Comparison of ENCODE assay signal across 8 cellular contexts in genomic region chr3:9890249-9891071, GRCh38. TPM values are rescaled to one million over a fixed set of nuclear protein-coding genes. Genes with fewer than 3 reads are reported as not detected.
DNase-seq lines count a peak whose midpoint lies in the region; FAIRE-seq and TF ChIP-seq lines count a peak whose summit lies in the region.

TSS of gene JAGN1 (plus strand) at chr3:9890610. CDS start at chr3:9890723, 113 bp downstream.

- intact Hi-C loops in OCI-LY7 (cut with micrococcal nuclease; ENCODE audit: unreplicated experiment) (loop anchor here (2.0 kb wide), 1 partner anchor 40 kb away; no protein-coding TSS in a partner anchor), endothelial cell of umbilical vein (cut with micrococcal nuclease) (loop anchor here (1.0 to 5.0 kb wide), 4 partner anchors 13 to 56 kb away; partner anchors contain the start of gene CRELD1)

- H2AFZ ChIP-seq in OCI-LY7 (ENCODE audit: low read length) (peak within 1 kb of the TSS; percentile 92), endothelial cell of umbilical vein (ENCODE audit: low read depth, low read length) (peak within 1 kb of the TSS; percentile 98)

- peak; percentile 47 for DNase-seq in COR-L47 (lab: John Stamatoyannopoulos, UW)
- peak; percentile 95 for DNase-seq in GM20000 (ENCODE audit: low spot score)
- DNase-seq in HT-29 (ENCODE audit: low spot score): peak; percentile 82
- DNase-seq in OCI-LY7 (ENCODE audit: low spot score): peak; percentile 92
- peak; percentile 96 for DNase-seq in activated CD8-positive, alpha-beta memory T cell treated with anti-CD3 and anti-CD28 coated beads, Interleukin-2, amount 50 U/mL, for 48 hours
- DNase-seq in endothelial cell of umbilical vein (ENCODE audit: low read depth, low spot score): peak; percentile 92
- DNase-seq in midbrain (lab: John Stamatoyannopoulos, UW): peak; percentile 93
- DNase-seq in stimulated activated CD8-positive, alpha-beta memory T cell treated with anti-CD3 and anti-CD28 coated beads, Interleukin-15, amount 100 ng/mL, for 4 hours (ENCODE audit: low read depth in 2 of 2): peak; percentile 84 to 88

- H4K20me1 ChIP-seq in OCI-LY7 (ENCODE audit: insufficient read depth, low read length) (no peaks in the 10 kb centered on the region), endothelial cell of umbilical vein (replicated peaks; ENCODE audit: control insufficient read depth, extremely low read depth, insufficient read depth, low read length) (no peaks in the 10 kb centered on the region)

- H3K4me3 ChIP-seq in OCI-LY7 (ENCODE audit: low read depth, low read length, poor library complexity, severe bottlenecking) (peak within 1 kb of the TSS; percentile 95), endothelial cell of umbilical vein (replicated peaks in 1 of 3; ENCODE audit: insufficient read depth in 1 of 3, low read depth in 1 of 3, low read length in 3 of 3) (peak within 1 kb of the TSS; percentile 82 to 92 (median 89))

- H3K36me3 ChIP-seq in OCI-LY7 (ENCODE audit: insufficient read depth, low read length): peaks cover 32% of the 10 kb centered on the region
- peaks cover 4 to 9% of the 10 kb centered on the region in 2 experiments for H3K36me3 ChIP-seq in endothelial cell of umbilical vein (ENCODE audit: control insufficient read depth in 2 of 2, extremely low read depth in 1 of 2, insufficient read depth in 2 of 2, low read length in 2 of 2)

- peak within 1 kb of the TSS; percentile 89 for H3K9ac ChIP-seq in endothelial cell of umbilical vein (replicated peaks; ENCODE audit: extremely low read depth, insufficient read depth, low read length)

- H3K9me1 ChIP-seq in endothelial cell of umbilical vein (replicated peaks; ENCODE audit: control insufficient read depth, extremely low read depth, insufficient read depth, low read length): no peaks in the 10 kb centered on the region

- CTCF ChIA-PET in OCI-LY7 (lab: Charles Lee; ENCODE audit: unreplicated experiment) (no interaction called here), endothelial cell of umbilical vein (lab: Charles Lee) (interaction anchor here (0.6 to 1.3 kb wide), 4 partner anchors 14 to 45 kb away, joined by 3 read pairs; no protein-coding TSS in a partner anchor)

- H3K27me3 ChIP-seq in endothelial cell of umbilical vein (ENCODE audit: control insufficient read depth in 2 of 2, insufficient read depth in 2 of 2, low read length in 2 of 2): no peaks in the 10 kb centered on the region

- POLR2A ChIA-PET in OCI-LY7 (lab: Charles Lee) (interaction anchor here (0.6 to 3.2 kb wide), 10 partner anchors 11 to 432 kb away, joined by 3 to 17 read pairs (median 3); partner anchors contain the start of genes ARPC4, CIDEC and SEC13), endothelial cell of umbilical vein (lab: Charles Lee) (interaction anchor here (0.7 to 1.1 kb wide), 3 partner anchors 23 to 42 kb away, joined by 3 to 4 read pairs (median 3); no protein-coding TSS in a partner anchor)

- peak; percentile 95 for TF ChIP-seq POLR2A in endothelial cell of umbilical vein (IDR thresholded peaks at IDR 0.05; ENCODE audit: low read depth, low read length)

- H3K9me2 ChIP-seq in OCI-LY7 (ENCODE audit: insufficient read depth, low read length): no peaks in the 10 kb centered on the region

- H3K9me3 ChIP-seq in OCI-LY7 (ENCODE audit: low read length) (no peaks in the 10 kb centered on the region), endothelial cell of umbilical vein (replicated peaks; ENCODE audit: control insufficient read depth, insufficient read depth, low read length) (no peaks in the 10 kb centered on the region)

- H3K27ac ChIP-seq in OCI-LY7 (ENCODE audit: low read depth, low read length, poor library complexity, severe bottlenecking) (peak within 1 kb of the TSS; percentile 60), endothelial cell of umbilical vein (ENCODE audit: insufficient read depth, low read depth, low read length) (peak within 1 kb of the TSS; percentile 76)

- FAIRE-seq in endothelial cell of umbilical vein (lab: Jason Lieb, UNC): peak; percentile 90

- no peak for TF ChIP-seq CTCF in GM20000 (IDR thresholded peaks at IDR 0.05; ENCODE audit: extremely low read depth, missing control alignments)
- peak; percentile 23; the same call in 1 of the 2 replicates for TF ChIP-seq CTCF in OCI-LY7 (conservative IDR thresholded peaks at IDR 0.05; ENCODE audit: low read length)
- no peak for TF ChIP-seq CTCF in endothelial cell of umbilical vein (IDR thresholded peaks at IDR 0.05; ENCODE audit: extremely low read depth in 1 of 2, insufficient read depth in 1 of 2, low read depth in 1 of 2, low read length in 2 of 2)

- BruUV-seq in OCI-LY7 (replicated peaks; lab: Mats Ljungman, UMichigan): no TSS peak
- BruUV-seq in endothelial cell of umbilical vein (replicated peaks; lab: Mats Ljungman, UMichigan): TSS peak; percentile 57

- peaks cover 37% of the 10 kb centered on the region for H3K79me2 ChIP-seq in OCI-LY7 (ENCODE audit: insufficient read depth, low read depth, low read length)
- peaks cover 27% of the 10 kb centered on the region for H3K79me2 ChIP-seq in endothelial cell of umbilical vein (ENCODE audit: control insufficient read depth, insufficient read depth, low read length)

- peak within 1 kb of the TSS; percentile 67 for H3K4me2 ChIP-seq in OCI-LY7 (ENCODE audit: low read length)
- peak within 1 kb of the TSS; percentile 95 for H3K4me2 ChIP-seq in endothelial cell of umbilical vein (ENCODE audit: insufficient read depth, low read length)

- dilution Hi-C loops in endothelial cell of umbilical vein (cut with MboI; ENCODE audit: extremely low pct_ligation_motif_present, low sequenced_read_pairs): no loop called here

- H3K4me1 ChIP-seq in OCI-LY7 (ENCODE audit: insufficient read depth, low read length, poor library complexity, severe bottlenecking) (peaks cover 11% of the 10 kb centered on the region), endothelial cell of umbilical vein (ENCODE audit: control insufficient read depth, extremely low read depth, insufficient read depth, low read length) (peaks cover 25% of the 10 kb centered on the region)

TF ChIP-seq in endothelial cell of umbilical vein, 7 proteins besides CTCF, POLR2A, EP300 and RAD21:
- TF ChIP-seq MYC (IDR thresholded peaks at IDR 0.05; ENCODE audit: low read depth, low read length) (no peak), POLR2AphosphoS5 (IDR thresholded peaks at IDR 0.05; ENCODE audit: insufficient read depth, low read depth, low read length) (peak; percentile 95), FOS (IDR thresholded peaks at IDR 0.05; ENCODE audit: borderline replicate concordance, insufficient read depth, low read length) (no peak), GATA2 (IDR thresholded peaks at IDR 0.05; ENCODE audit: insufficient read depth, insufficient read length, low read depth, low read length) (no peak)
- TF ChIP-seq, protein P1, sequence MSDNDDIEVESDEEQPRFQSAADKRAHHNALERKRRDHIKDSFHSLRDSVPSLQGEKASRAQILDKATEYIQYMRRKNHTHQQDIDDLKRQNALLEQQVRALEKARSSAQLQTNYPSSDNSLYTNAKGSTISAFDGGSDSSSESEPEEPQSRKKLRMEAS (IDR thresholded peaks at IDR 0.05; ENCODE audit: insufficient read depth, insufficient read length): no peak
TF ChIP-seq in endothelial cell of umbilical vein: peak in this region for 1.

RNA-seq across cellular contexts. Expression of gene JAGN1, which starts in this region (rescaled TPM):
- total RNA-seq in HT-29 (2014; rRNA removed; shearing (Covaris generic)): 24.0 and 26.0 TPM in 2 replicates
- total RNA-seq in OCI-LY7 (2014; rRNA removed; shearing (Covaris generic)): 20.4 and 21.0 TPM in 2 replicates
- total RNA-seq in OCI-LY7 (2022) (29.5 and 32.1 TPM in 2 replicates), endothelial cell of umbilical vein (29.6 and 31.4 TPM in 2 replicates)
- polyA plus RNA-seq in endothelial cell of umbilical vein: 46.5 and 50.1 TPM in 2 replicates
- 31.9 and 35.0 TPM in 2 replicates for polyA plus RNA-seq in endothelial cell of umbilical vein (2011; cell fraction: cytosol; rRNA removed)
- 14.3 and 15.5 TPM in 2 replicates for polyA plus RNA-seq in endothelial cell of umbilical vein (2011; cell fraction: nucleus; rRNA removed)
- 23.1 and 35.2 TPM in 2 replicates for polyA plus RNA-seq in endothelial cell of umbilical vein (2012)
- 50.6 and 58.6 TPM in 2 replicates for polyA minus RNA-seq in endothelial cell of umbilical vein
- polyA minus RNA-seq in endothelial cell of umbilical vein (2011; cell fraction: cytosol; rRNA and poly(A)+ RNA removed): 43.1 TPM
- 10.1 and 14.6 TPM in 2 replicates for polyA minus RNA-seq in endothelial cell of umbilical vein (2011; cell fraction: nucleus; rRNA and poly(A)+ RNA removed)

Comparison
In these comparisons a context has a peak if more than half of its experiments do, and no peak if none do; other contexts are left out.
1. Peak in every context shown above with its lines: DNase-seq, H3K4me3 ChIP-seq and H3K27ac ChIP-seq.